Comparison of ENCODE assay signal across 1 cellular context in genomic region chr5:69414885-69415583, GRCh38.
A peak's percentile ranks its signal among the peaks of the same experiment; 100 is the strongest.
TF ChIP-seq lines count a peak whose summit lies in the region.

A gene with protein sequence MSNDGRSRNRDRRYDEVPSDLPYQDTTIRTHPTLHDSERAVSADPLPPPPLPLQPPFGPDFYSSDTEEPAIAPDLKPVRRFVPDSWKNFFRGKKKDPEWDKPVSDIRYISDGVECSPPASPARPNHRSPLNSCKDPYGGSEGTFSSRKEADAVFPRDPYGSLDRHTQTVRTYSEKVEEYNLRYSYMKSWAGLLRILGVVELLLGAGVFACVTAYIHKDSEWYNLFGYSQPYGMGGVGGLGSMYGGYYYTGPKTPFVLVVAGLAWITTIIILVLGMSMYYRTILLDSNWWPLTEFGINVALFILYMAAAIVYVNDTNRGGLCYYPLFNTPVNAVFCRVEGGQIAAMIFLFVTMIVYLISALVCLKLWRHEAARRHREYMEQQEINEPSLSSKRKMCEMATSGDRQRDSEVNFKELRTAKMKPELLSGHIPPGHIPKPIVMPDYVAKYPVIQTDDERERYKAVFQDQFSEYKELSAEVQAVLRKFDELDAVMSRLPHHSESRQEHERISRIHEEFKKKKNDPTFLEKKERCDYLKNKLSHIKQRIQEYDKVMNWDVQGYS (plus strand): TSS chr5:69415116. CDS start chr5:69419386, 4,270 bp downstream.

TF ChIP-seq in HepG2, 621 proteins besides CTCF, POLR2A, EP300 and RAD21 (continued from another document and continues in another):
- TF ChIP-seq BCL6 (CRISPR knock-in tag; IDR thresholded peaks at IDR 0.05) (peak; percentile 60), CENPBD1 (CRISPR knock-in tag; IDR thresholded peaks at IDR 0.05; ENCODE audit: borderline replicate concordance, low read depth) (no peak), ZNF549 (CRISPR knock-in tag; IDR thresholded peaks at IDR 0.05) (no peak), ZNF382 (CRISPR knock-in tag; IDR thresholded peaks at IDR 0.05; ENCODE audit: borderline replicate concordance) (no peak), RARA (CRISPR knock-in tag; IDR thresholded peaks at IDR 0.05) (no peak; the same call in 1 of the 2 replicates), ZNF772 (CRISPR knock-in tag; IDR thresholded peaks at IDR 0.05) (no peak; the same call in 1 of the 2 replicates), KLF6 (CRISPR knock-in tag; IDR thresholded peaks at IDR 0.05) (peak; percentile 40; the same call in 1 of the 2 replicates), CBX1 (IDR thresholded peaks at IDR 0.05; ENCODE audit: low read depth) (peak; percentile 64), ARID3A (IDR thresholded peaks at IDR 0.05; ENCODE audit: low read depth, low read length) (no peak), ZNF644 (CRISPR knock-in tag; IDR thresholded peaks at IDR 0.05; ENCODE audit: low read depth) (no peak), NPAS2 (CRISPR knock-in tag; IDR thresholded peaks at IDR 0.05; ENCODE audit: borderline replicate concordance) (no peak), TCF7L2 (IDR thresholded peaks at IDR 0.05; ENCODE audit: low read depth, low read length) (no peak), BORCS8-MEF2B (CRISPR knock-in tag; IDR thresholded peaks at IDR 0.05) (peak; percentile 55), CREB3 (CRISPR knock-in tag; IDR thresholded peaks at IDR 0.05) (peak; percentile 78; the same call in 1 of the 2 replicates), ZBTB10 (CRISPR knock-in tag; IDR thresholded peaks at IDR 0.05; ENCODE audit: borderline replicate concordance) (no peak), FLYWCH1 (CRISPR knock-in tag; IDR thresholded peaks at IDR 0.05) (0 out of 2 replicates have a peak, but pooled peaks have one; percentile 10), TEAD3 (CRISPR knock-in tag; optimal IDR thresholded peaks at IDR 0.05; ENCODE audit: borderline replicate concordance) (peak; percentile 37), ZNF496 (CRISPR knock-in tag; IDR thresholded peaks at IDR 0.05; ENCODE audit: insufficient replicate concordance) (no peak), TP53 (CRISPR knock-in tag; conservative IDR thresholded peaks at IDR 0.05) (no peak), ZNF20 (CRISPR knock-in tag; IDR thresholded peaks at IDR 0.05) (no peak), ZFP37 (CRISPR knock-in tag; IDR thresholded peaks at IDR 0.05; ENCODE audit: borderline replicate concordance) (no peak), ZKSCAN5 (CRISPR knock-in tag; IDR thresholded peaks at IDR 0.05) (no peak), ZNF253 (CRISPR knock-in tag; IDR thresholded peaks at IDR 0.05; ENCODE audit: borderline replicate concordance) (peak; percentile 27; the same call in 1 of the 2 replicates), ZNF33A (CRISPR knock-in tag; IDR thresholded peaks at IDR 0.05; ENCODE audit: borderline replicate concordance) (peak; percentile 43; the same call in 1 of the 2 replicates), MED13 (CRISPR knock-in tag; IDR thresholded peaks at IDR 0.05) (no peak), ZNF550 (CRISPR knock-in tag; IDR thresholded peaks at IDR 0.05; ENCODE audit: borderline replicate concordance) (no peak), SETDB1 (CRISPR knock-in tag; IDR thresholded peaks at IDR 0.05; ENCODE audit: borderline replicate concordance) (no peak), ZNF484 (CRISPR knock-in tag; IDR thresholded peaks at IDR 0.05; ENCODE audit: borderline replicate concordance, low read depth) (no peak), NFKBIZ (CRISPR knock-in tag; IDR thresholded peaks at IDR 0.05) (no peak), ZNF83 (CRISPR knock-in tag; IDR thresholded peaks at IDR 0.05; ENCODE audit: borderline replicate concordance) (no peak), MEIS1 (CRISPR knock-in tag; IDR thresholded peaks at IDR 0.05; ENCODE audit: borderline replicate concordance) (peak; percentile 64), NR1H2 (CRISPR knock-in tag; IDR thresholded peaks at IDR 0.05; ENCODE audit: borderline replicate concordance, low read depth) (no peak), RXRB (CRISPR knock-in tag; IDR thresholded peaks at IDR 0.05; ENCODE audit: borderline replicate concordance) (no peak; the same call in 1 of the 2 replicates), RFX1 (IDR thresholded peaks at IDR 0.05) (no peak), ZNF121 (CRISPR knock-in tag; IDR thresholded peaks at IDR 0.05) (peak; percentile 80), KDM6A (CRISPR knock-in tag; IDR thresholded peaks at IDR 0.05; ENCODE audit: low read depth) (no peak), ZNF17 (CRISPR knock-in tag; IDR thresholded peaks at IDR 0.05) (no peak), ZBTB39 (CRISPR knock-in tag; IDR thresholded peaks at IDR 0.05) (no peak), BATF2 (CRISPR knock-in tag; IDR thresholded peaks at IDR 0.05) (peak; percentile 73), SALL1 (CRISPR knock-in tag; IDR thresholded peaks at IDR 0.05) (peak; percentile 87), ZNF232 (CRISPR knock-in tag; IDR thresholded peaks at IDR 0.05; ENCODE audit: borderline replicate concordance) (no peak), ZBTB43 (CRISPR knock-in tag; conservative IDR thresholded peaks at IDR 0.05) (no peak), HCFC1 (IDR thresholded peaks at IDR 0.05; ENCODE audit: low read depth, low read length) (no peak), ARNT (IDR thresholded peaks at IDR 0.05) (no peak), ZNF709 (CRISPR knock-in tag; IDR thresholded peaks at IDR 0.05) (peak; percentile 89; the same call in 1 of the 2 replicates), ZNF605 (CRISPR knock-in tag; IDR thresholded peaks at IDR 0.05) (0 out of 2 replicates have a peak, but pooled peaks have one; percentile 45), FOXA1 (IDR thresholded peaks at IDR 0.05) (no peak), FOXA1 (CRISPR knock-in tag; IDR thresholded peaks at IDR 0.05) (no peak), TAF15 (IDR thresholded peaks at IDR 0.05; ENCODE audit: low read depth, low read length, poor library complexity, severe bottlenecking) (no peak), MXD4 (CRISPR knock-in tag; IDR thresholded peaks at IDR 0.05) (peak; percentile 89), YEATS2 (CRISPR knock-in tag; IDR thresholded peaks at IDR 0.05; ENCODE audit: borderline replicate concordance) (0 out of 2 replicates have a peak, but pooled peaks have one; percentile 48), HOMEZ (CRISPR knock-in tag; IDR thresholded peaks at IDR 0.05; ENCODE audit: low read depth) (peak; percentile 35; the same call in 1 of the 2 replicates), KLF9 (CRISPR knock-in tag; IDR thresholded peaks at IDR 0.05; ENCODE audit: low read depth) (no peak)
- TF ChIP-seq, protein P1, sequence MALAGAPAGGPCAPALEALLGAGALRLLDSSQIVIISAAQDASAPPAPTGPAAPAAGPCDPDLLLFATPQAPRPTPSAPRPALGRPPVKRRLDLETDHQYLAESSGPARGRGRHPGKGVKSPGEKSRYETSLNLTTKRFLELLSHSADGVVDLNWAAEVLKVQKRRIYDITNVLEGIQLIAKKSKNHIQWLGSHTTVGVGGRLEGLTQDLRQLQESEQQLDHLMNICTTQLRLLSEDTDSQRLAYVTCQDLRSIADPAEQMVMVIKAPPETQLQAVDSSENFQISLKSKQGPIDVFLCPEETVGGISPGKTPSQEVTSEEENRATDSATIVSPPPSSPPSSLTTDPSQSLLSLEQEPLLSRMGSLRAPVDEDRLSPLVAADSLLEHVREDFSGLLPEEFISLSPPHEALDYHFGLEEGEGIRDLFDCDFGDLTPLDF (CRISPR knock-in tag; IDR thresholded peaks at IDR 0.05), result no peak; the same call in 1 of the 2 replicates
- TF ChIP-seq, protein P2, sequence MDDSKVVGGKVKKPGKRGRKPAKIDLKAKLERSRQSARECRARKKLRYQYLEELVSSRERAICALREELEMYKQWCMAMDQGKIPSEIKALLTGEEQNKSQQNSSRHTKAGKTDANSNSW (CRISPR knock-in tag; IDR thresholded peaks at IDR 0.05; ENCODE audit: borderline replicate concordance), result no peak
- TF ChIP-seq, protein P3, sequence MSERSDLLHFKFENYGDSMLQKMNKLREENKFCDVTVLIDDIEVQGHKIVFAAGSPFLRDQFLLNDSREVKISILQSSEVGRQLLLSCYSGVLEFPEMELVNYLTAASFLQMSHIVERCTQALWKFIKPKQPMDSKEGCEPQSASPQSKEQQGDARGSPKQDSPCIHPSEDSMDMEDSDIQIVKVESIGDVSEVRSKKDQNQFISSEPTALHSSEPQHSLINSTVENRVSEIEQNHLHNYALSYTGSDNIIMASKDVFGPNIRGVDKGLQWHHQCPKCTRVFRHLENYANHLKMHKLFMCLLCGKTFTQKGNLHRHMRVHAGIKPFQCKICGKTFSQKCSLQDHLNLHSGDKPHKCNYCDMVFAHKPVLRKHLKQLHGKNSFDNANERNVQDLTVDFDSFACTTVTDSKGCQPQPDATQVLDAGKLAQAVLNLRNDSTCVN (CRISPR knock-in tag; IDR thresholded peaks at IDR 0.05; ENCODE audit: borderline replicate concordance), result no peak
